ENCODE assay signal across 8 cellular contexts in genomic region chr1:247171875-247172563, GRCh38. TPM values are rescaled to one million over a fixed set of nuclear protein-coding genes. Genes with fewer than 3 reads are reported as not detected.
DNase-seq lines count a peak whose midpoint lies in the region; ATAC-seq and TF ChIP-seq lines count a peak whose summit lies in the region.
"Not testable (repeated sequence)": the region's sequence is repeated elsewhere in the genome, so short reads cannot be mapped to it uniquely, and the experiment has no call there.

Gene ZNF124 (minus strand): TSS chr1:247172020. CDS start chr1:247171877, 143 bp downstream.

- POLR2A ChIA-PET in activated CD4-positive, alpha-beta memory T cell treated with anti-CD3 and anti-CD28 coated beads, Interleukin-2, amount 10 ng/mL, durations not matched to agents 7 days and 5 days (lab: Charles Lee) = not testable (repeated sequence)

- H3K9me3 Mint-ChIP-seq in activated CD4-positive, alpha-beta memory T cell treated with anti-CD3 and anti-CD28 coated beads, Interleukin-2, amount 10 ng/mL, durations not matched to agents 7 days and 5 days = peaks cover 32% of the 10 kb centered on the region

- not testable (repeated sequence) for H3K4me3 ChIP-seq in mucosa of descending colon, testis

- not testable (repeated sequence) for H3K27ac ChIP-seq in testis

- not testable (repeated sequence) for H3K4me3 Mint-ChIP-seq in activated CD4-positive, alpha-beta memory T cell treated with anti-CD3 and anti-CD28 coated beads, Interleukin-2, amount 10 ng/mL, durations not matched to agents 7 days and 5 days

- DNase-seq in NCI-H82 treated with DMSO at 0.1 percent for 48 hours (lab: John Stamatoyannopoulos, UW; ENCODE audit: unreplicated experiment) = peak; percentile 16
- DNase-seq in activated CD4-positive, alpha-beta memory T cell treated with anti-CD3 and anti-CD28 coated beads, Interleukin-2, amount 10 ng/mL, durations not matched to agents 7 days and 5 days; mucosa of descending colon; testis: not testable (repeated sequence)
- DNase-seq in erythroblast (lab: John Stamatoyannopoulos, UW) = peak; percentile 8 to 17

- ATAC-seq in GM18502 (IDR thresholded peaks at IDR 0.05; ENCODE audit: poor library complexity, unreplicated experiment) = peak; percentile 99
- peak; percentile 99 for ATAC-seq in GM21717 (IDR thresholded peaks at IDR 0.05; ENCODE audit: unreplicated experiment)
- peak; percentile 98 for ATAC-seq in HG03175 (IDR thresholded peaks at IDR 0.05; ENCODE audit: unreplicated experiment)
- ATAC-seq in mucosa of descending colon = peak; percentile 99

- TF ChIP-seq CTCF in mucosa of descending colon (IDR thresholded peaks at IDR 0.05); testis (IDR thresholded peaks at IDR 0.05): not testable (repeated sequence)

- H3K4me1 ChIP-seq in mucosa of descending colon (ENCODE audit: low read depth); testis: not testable (repeated sequence)

- intact Hi-C loops in mucosa of descending colon (cut with DNase I, micrococcal nuclease); testis (cut with DNase I; ENCODE audit: low total_unique reads): not testable (repeated sequence)

- CTCF ChIA-PET in activated CD4-positive, alpha-beta memory T cell treated with anti-CD3 and anti-CD28 coated beads, Interleukin-2, amount 10 ng/mL, durations not matched to agents 7 days and 5 days (lab: Charles Lee) = not testable (repeated sequence)

- H3K27me3 Mint-ChIP-seq in activated CD4-positive, alpha-beta memory T cell treated with anti-CD3 and anti-CD28 coated beads, Interleukin-2, amount 10 ng/mL, durations not matched to agents 7 days and 5 days = not testable (repeated sequence)

- H3K36me3 Mint-ChIP-seq in activated CD4-positive, alpha-beta memory T cell treated with anti-CD3 and anti-CD28 coated beads, Interleukin-2, amount 10 ng/mL, durations not matched to agents 7 days and 5 days (ENCODE audit: low read depth) = peaks cover 28% of the 10 kb centered on the region

- not testable (repeated sequence) for H3K36me3 ChIP-seq in mucosa of descending colon (ENCODE audit: low read depth); testis (ENCODE audit: low read depth, missing control alignments)

- H3K27ac Mint-ChIP-seq in activated CD4-positive, alpha-beta memory T cell treated with anti-CD3 and anti-CD28 coated beads, Interleukin-2, amount 10 ng/mL, durations not matched to agents 7 days and 5 days = not testable (repeated sequence)

- peaks cover 13% of the 10 kb centered on the region for H3K4me1 Mint-ChIP-seq in activated CD4-positive, alpha-beta memory T cell treated with anti-CD3 and anti-CD28 coated beads, Interleukin-2, amount 10 ng/mL, durations not matched to agents 7 days and 5 days

- TF ChIP-seq POLR2A in erythroblast (IDR thresholded peaks at IDR 0.05; ENCODE audit: low read length); testis (IDR thresholded peaks at IDR 0.05): not testable (repeated sequence)

- 11 to 16% methylated on average over 7 of the region's 28 CpGs for WGBS in testis, 2 donors

- not testable (repeated sequence) for H3K27me3 ChIP-seq in testis

- H3K9me3 ChIP-seq in mucosa of descending colon, testis: not testable (repeated sequence)

RNA-seq across cellular contexts. Expression of gene ZNF124, which starts in this region (rescaled TPM):
- 10 to 100 TPM; 12.3 to 14.6 TPM for total RNA-seq in activated CD4-positive, alpha-beta memory T cell treated with anti-CD3 and anti-CD28 coated beads, Interleukin-2, amount 10 ng/mL, durations not matched to agents 7 days and 5 days
- total RNA-seq in mucosa of descending colon = 10 to 100 TPM; 41.8 to 78.5 (median 61.3) TPM
- 10 to 100 TPM; 12.9 to 17.3 TPM for total RNA-seq in testis
- polyA plus RNA-seq in testis (ENCODE audit: insufficient read depth, low read depth, low replicate concordance) = 22.0 TPM
